1 cellular context compared by ENCODE assay signal in genomic region chr14:104734991-104735779, GRCh38.
TF ChIP-seq lines count a peak whose summit lies in the region.

No MANE protein-coding gene starts in this region.

TF ChIP-seq in HepG2, 621 proteins besides CTCF, POLR2A, EP300 and RAD21 (continued from another document and continues in another):
- TF ChIP-seq, protein P1, sequence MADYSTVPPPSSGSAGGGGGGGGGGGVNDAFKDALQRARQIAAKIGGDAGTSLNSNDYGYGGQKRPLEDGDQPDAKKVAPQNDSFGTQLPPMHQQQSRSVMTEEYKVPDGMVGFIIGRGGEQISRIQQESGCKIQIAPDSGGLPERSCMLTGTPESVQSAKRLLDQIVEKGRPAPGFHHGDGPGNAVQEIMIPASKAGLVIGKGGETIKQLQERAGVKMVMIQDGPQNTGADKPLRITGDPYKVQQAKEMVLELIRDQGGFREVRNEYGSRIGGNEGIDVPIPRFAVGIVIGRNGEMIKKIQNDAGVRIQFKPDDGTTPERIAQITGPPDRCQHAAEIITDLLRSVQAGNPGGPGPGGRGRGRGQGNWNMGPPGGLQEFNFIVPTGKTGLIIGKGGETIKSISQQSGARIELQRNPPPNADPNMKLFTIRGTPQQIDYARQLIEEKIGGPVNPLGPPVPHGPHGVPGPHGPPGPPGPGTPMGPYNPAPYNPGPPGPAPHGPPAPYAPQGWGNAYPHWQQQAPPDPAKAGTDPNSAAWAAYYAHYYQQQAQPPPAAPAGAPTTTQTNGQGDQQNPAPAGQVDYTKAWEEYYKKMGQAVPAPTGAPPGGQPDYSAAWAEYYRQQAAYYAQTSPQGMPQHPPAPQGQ (CRISPR knock-in tag; IDR thresholded peaks at IDR 0.05; ENCODE audit: borderline replicate concordance) = no peak
- TF ChIP-seq PRMT3 (CRISPR knock-in tag; IDR thresholded peaks at IDR 0.05; ENCODE audit: borderline replicate concordance, low read depth) = 0 out of 2 replicates have a peak, but pooled peaks have one; percentile 81
- no peak for TF ChIP-seq E2F5 (CRISPR knock-in tag; conservative IDR thresholded peaks at IDR 0.05)
- TF ChIP-seq ZC3H13 (CRISPR knock-in tag; IDR thresholded peaks at IDR 0.05) = peak; percentile 58; the same call in 1 of the 2 replicates
- TF ChIP-seq AGO1 (IDR thresholded peaks at IDR 0.05; ENCODE audit: low read depth, low read length, poor library complexity, severe bottlenecking) = no peak
- no peak for TF ChIP-seq PCBP2 (optimal IDR thresholded peaks at IDR 0.05; ENCODE audit: low read depth, low read length, poor library complexity, severe bottlenecking)
- peak; percentile 37; the same call in 1 of the 2 replicates for TF ChIP-seq TGIF2 (CRISPR knock-in tag; IDR thresholded peaks at IDR 0.05)
- TF ChIP-seq ZNF83 (CRISPR knock-in tag; IDR thresholded peaks at IDR 0.05; ENCODE audit: borderline replicate concordance) = peak; percentile 57; the same call in 1 of the 2 replicates
- no peak for TF ChIP-seq NFKBIZ (CRISPR knock-in tag; IDR thresholded peaks at IDR 0.05)
- no peak for TF ChIP-seq ZNF343 (CRISPR knock-in tag; IDR thresholded peaks at IDR 0.05)
- TF ChIP-seq KDM5A (IDR thresholded peaks at IDR 0.05; ENCODE audit: borderline replicate concordance, low read length) = no peak
- no peak for TF ChIP-seq ZNF382 (CRISPR knock-in tag; IDR thresholded peaks at IDR 0.05; ENCODE audit: borderline replicate concordance)
- TF ChIP-seq DPF2 (CRISPR knock-in tag; IDR thresholded peaks at IDR 0.05; ENCODE audit: borderline replicate concordance, low read depth) = peak; percentile 70; the same call in 1 of the 2 replicates
- 0 out of 2 replicates have a peak, but pooled peaks have one; percentile 36 for TF ChIP-seq ZKSCAN5 (CRISPR knock-in tag; IDR thresholded peaks at IDR 0.05)
- TF ChIP-seq ZBTB8A (CRISPR knock-in tag; IDR thresholded peaks at IDR 0.05; ENCODE audit: borderline replicate concordance, low read depth) = no peak
- peak; percentile 95; the same call in 1 of the 2 replicates for TF ChIP-seq ZHX1 (CRISPR knock-in tag; IDR thresholded peaks at IDR 0.05; ENCODE audit: low read depth)
- TF ChIP-seq HNRNPUL1 (IDR thresholded peaks at IDR 0.05; ENCODE audit: low read depth, low read length) = no peak
- no peak for TF ChIP-seq THRA (CRISPR knock-in tag; IDR thresholded peaks at IDR 0.05; ENCODE audit: borderline replicate concordance)
- no peak for TF ChIP-seq ZNF335 (CRISPR knock-in tag; IDR thresholded peaks at IDR 0.05)
- TF ChIP-seq KAT8 (CRISPR knock-in tag; IDR thresholded peaks at IDR 0.05) = peak; percentile 74
- no peak for TF ChIP-seq NFATC3 (CRISPR knock-in tag; IDR thresholded peaks at IDR 0.05)
- TF ChIP-seq ZFP41 (CRISPR knock-in tag; IDR thresholded peaks at IDR 0.05; ENCODE audit: borderline replicate concordance) = peak; percentile 73
- TF ChIP-seq MXD1 (CRISPR knock-in tag; IDR thresholded peaks at IDR 0.05) = peak; percentile 92
- TF ChIP-seq, protein P2, sequence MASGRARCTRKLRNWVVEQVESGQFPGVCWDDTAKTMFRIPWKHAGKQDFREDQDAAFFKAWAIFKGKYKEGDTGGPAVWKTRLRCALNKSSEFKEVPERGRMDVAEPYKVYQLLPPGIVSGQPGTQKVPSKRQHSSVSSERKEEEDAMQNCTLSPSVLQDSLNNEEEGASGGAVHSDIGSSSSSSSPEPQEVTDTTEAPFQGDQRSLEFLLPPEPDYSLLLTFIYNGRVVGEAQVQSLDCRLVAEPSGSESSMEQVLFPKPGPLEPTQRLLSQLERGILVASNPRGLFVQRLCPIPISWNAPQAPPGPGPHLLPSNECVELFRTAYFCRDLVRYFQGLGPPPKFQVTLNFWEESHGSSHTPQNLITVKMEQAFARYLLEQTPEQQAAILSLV (CRISPR knock-in tag; IDR thresholded peaks at IDR 0.05; ENCODE audit: borderline replicate concordance) = peak; percentile 94
- TF ChIP-seq HNRNPK (IDR thresholded peaks at IDR 0.05; ENCODE audit: low read depth, low read length, poor library complexity, severe bottlenecking) = no peak
- TF ChIP-seq, protein P3, sequence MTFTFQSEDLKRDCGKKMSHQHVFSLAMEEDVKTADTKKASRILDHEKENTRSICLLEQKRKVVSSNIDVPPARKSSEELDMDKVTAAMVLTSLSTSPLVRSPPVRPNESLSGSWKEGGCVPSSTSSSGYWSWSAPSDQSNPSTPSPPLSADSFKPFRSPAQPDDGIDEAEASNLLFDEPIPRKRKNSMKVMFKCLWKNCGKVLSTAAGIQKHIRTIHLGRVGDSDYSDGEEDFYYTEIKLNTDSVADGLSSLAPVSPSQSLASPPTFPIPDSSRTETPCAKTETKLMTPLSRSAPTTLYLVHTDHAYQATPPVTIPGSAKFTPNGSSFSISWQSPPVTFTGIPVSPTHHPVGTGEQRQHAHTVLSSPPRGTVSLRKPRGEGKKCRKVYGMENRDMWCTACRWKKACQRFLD (CRISPR knock-in tag; IDR thresholded peaks at IDR 0.05; ENCODE audit: borderline replicate concordance) = no peak
- no peak for TF ChIP-seq MIER2 (CRISPR knock-in tag; IDR thresholded peaks at IDR 0.05)
- no peak for TF ChIP-seq ZFAT (CRISPR knock-in tag; conservative IDR thresholded peaks at IDR 0.05)
- no peak for TF ChIP-seq BRCA1 (CRISPR knock-in tag; IDR thresholded peaks at IDR 0.05)
- TF ChIP-seq, protein P4, sequence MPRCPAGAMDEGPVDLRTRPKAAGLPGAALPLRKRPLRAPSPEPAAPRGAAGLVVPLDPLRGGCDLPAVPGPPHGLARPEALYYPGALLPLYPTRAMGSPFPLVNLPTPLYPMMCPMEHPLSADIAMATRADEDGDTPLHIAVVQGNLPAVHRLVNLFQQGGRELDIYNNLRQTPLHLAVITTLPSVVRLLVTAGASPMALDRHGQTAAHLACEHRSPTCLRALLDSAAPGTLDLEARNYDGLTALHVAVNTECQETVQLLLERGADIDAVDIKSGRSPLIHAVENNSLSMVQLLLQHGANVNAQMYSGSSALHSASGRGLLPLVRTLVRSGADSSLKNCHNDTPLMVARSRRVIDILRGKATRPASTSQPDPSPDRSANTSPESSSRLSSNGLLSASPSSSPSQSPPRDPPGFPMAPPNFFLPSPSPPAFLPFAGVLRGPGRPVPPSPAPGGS (CRISPR knock-in tag; IDR thresholded peaks at IDR 0.05) = peak; percentile 72
- TF ChIP-seq MLXIP (CRISPR knock-in tag; IDR thresholded peaks at IDR 0.05; ENCODE audit: borderline replicate concordance) = no peak
- TF ChIP-seq CC2D1A (CRISPR knock-in tag; IDR thresholded peaks at IDR 0.05) = peak; percentile 80; the same call in 1 of the 2 replicates
- TF ChIP-seq FOXO4 (CRISPR knock-in tag; conservative IDR thresholded peaks at IDR 0.05) = no peak
- TF ChIP-seq KLF6 (CRISPR knock-in tag; IDR thresholded peaks at IDR 0.05) = peak; percentile 58; the same call in 1 of the 2 replicates
- TF ChIP-seq ZNF570 (CRISPR knock-in tag; IDR thresholded peaks at IDR 0.05; ENCODE audit: borderline replicate concordance) = no peak
- TF ChIP-seq ZNF605 (CRISPR knock-in tag; IDR thresholded peaks at IDR 0.05) = peak; percentile 48; the same call in 1 of the 2 replicates
- TF ChIP-seq HOXA5 (CRISPR knock-in tag; IDR thresholded peaks at IDR 0.05) = no peak
- no peak for TF ChIP-seq TCF7 (IDR thresholded peaks at IDR 0.05; ENCODE audit: low read depth)
- no peak for TF ChIP-seq EHMT2 (IDR thresholded peaks at IDR 0.05; ENCODE audit: borderline replicate concordance, low read depth, low read length)
- TF ChIP-seq RCOR2 (CRISPR knock-in tag; IDR thresholded peaks at IDR 0.05) = peak; percentile 42; the same call in 1 of the 2 replicates
- peak; percentile 37; the same call in 1 of the 2 replicates for TF ChIP-seq FOSL2 (CRISPR knock-in tag; IDR thresholded peaks at IDR 0.05)
- TF ChIP-seq ZNF431 (CRISPR knock-in tag; IDR thresholded peaks at IDR 0.05; ENCODE audit: borderline replicate concordance, low read depth) = peak; percentile 78
- TF ChIP-seq, protein P5, sequence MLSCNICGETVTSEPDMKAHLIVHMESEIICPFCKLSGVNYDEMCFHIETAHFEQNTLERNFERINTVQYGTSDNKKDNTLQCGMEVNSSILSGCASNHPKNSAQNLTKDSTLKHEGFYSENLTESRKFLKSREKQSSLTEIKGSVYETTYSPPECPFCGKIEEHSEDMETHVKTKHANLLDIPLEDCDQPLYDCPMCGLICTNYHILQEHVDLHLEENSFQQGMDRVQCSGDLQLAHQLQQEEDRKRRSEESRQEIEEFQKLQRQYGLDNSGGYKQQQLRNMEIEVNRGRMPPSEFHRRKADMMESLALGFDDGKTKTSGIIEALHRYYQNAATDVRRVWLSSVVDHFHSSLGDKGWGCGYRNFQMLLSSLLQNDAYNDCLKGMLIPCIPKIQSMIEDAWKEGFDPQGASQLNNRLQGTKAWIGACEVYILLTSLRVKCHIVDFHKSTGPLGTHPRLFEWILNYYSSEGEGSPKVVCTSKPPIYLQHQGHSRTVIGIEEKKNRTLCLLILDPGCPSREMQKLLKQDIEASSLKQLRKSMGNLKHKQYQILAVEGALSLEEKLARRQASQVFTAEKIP (CRISPR knock-in tag; IDR thresholded peaks at IDR 0.05; ENCODE audit: borderline replicate concordance) = no peak
- TF ChIP-seq ZNF367 (CRISPR knock-in tag; IDR thresholded peaks at IDR 0.05; ENCODE audit: borderline replicate concordance) = no peak
- 0 out of 2 replicates have a peak, but pooled peaks have one; percentile 19 for TF ChIP-seq ZNF329 (CRISPR knock-in tag; IDR thresholded peaks at IDR 0.05; ENCODE audit: low read depth)
- no peak for TF ChIP-seq ELF4 (CRISPR knock-in tag; IDR thresholded peaks at IDR 0.05; ENCODE audit: borderline replicate concordance)
- no peak for TF ChIP-seq PTBP1 (IDR thresholded peaks at IDR 0.05; ENCODE audit: low read depth, low read length, poor library complexity, severe bottlenecking)
- TF ChIP-seq NFRKB (IDR thresholded peaks at IDR 0.05) = no peak
